In the genomic region with DNA sequence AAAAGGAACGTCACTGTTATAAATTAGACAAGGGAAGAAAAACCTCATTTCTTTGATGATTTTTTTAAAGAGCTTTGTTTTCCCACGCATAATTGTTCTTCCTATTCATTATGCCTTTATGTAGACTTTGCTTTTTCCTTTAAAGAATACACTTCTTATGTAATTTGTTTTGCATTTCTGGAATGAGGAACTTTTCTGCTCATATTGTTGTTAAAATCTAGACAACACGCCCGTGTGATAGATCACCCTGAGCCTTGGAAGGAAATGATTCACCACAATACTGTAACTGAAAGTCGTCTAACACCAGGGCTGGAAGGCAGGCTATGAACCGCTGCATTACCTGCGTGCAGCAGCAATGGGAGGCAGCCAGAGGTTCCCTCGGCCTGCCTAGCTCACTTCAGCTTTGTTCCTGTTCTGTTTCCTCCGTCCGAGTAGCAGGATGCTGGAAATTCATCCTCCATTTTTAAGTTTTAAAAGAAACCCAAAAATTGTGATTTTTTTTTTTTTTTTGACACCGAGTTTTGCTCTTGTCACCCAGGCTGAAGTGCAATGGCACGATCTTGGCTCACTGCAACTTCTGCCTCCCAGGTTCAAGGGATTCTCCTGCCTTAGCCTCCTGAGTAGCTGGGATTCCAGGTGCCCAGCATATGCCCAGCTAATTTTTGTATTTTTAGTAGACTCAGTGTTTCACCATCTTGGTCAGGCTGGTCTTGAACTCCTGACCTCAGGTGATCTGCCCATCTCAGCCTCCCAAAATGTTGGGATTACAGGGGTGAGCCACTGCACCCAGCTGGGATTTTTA, we compare ENCODE assay signal across 8 cellular contexts. TPM values are rescaled to one million over a fixed set of nuclear protein-coding genes. Genes with fewer than 3 reads are reported as not detected.
A peak's percentile ranks its signal among the peaks of the same experiment; 100 is the strongest.
DNase-seq lines count a peak whose midpoint lies in the region; ATAC-seq lines count a peak whose summit lies in the region.

No MANE protein-coding gene starts in this region.

- DNase-seq in activated gamma-delta T cell treated with Interleukin-2 at 50 U/mL for 16 hours (peak; percentile 59), activated gamma-delta T cell (lab: John Stamatoyannopoulos, UW) (no peak), SKM-1 treated with dmso at 0.1 percent for 144 hours (lab: John Stamatoyannopoulos, UW; ENCODE audit: unreplicated experiment) (peak; percentile 83), iris pigment epithelial cell (ENCODE audit: low read depth) (peak; percentile 89), NCI-H1436 treated with DMSO at 0.1 percent for 48 hours (lab: John Stamatoyannopoulos, UW) (no peak)
- DNase-seq in activated naive CD8-positive, alpha-beta T cell treated with anti-CD3 and anti-CD28 coated beads, Interleukin-2, amount 10 ng/mL, durations not matched to agents 7 days and 5 days, result peak; percentile 60
- peak; percentile 69 for DNase-seq in stimulated activated CD4-positive, alpha-beta T cell treated with anti-CD3 and anti-CD28 coated beads, Interleukin-1b, Interleukin-23, amount 100 ng/mL, for 48 hours

- peak overlapping the region; percentile 96 for H3K27ac Mint-ChIP-seq in activated naive CD8-positive, alpha-beta T cell treated with anti-CD3 and anti-CD28 coated beads, Interleukin-2, amount 10 ng/mL, durations not matched to agents 7 days and 5 days

- no peaks in the 10 kb centered on the region for H3K9me3 Mint-ChIP-seq in activated naive CD8-positive, alpha-beta T cell treated with anti-CD3 and anti-CD28 coated beads, Interleukin-2, amount 10 ng/mL, durations not matched to agents 7 days and 5 days

- H3K4me1 Mint-ChIP-seq in activated naive CD8-positive, alpha-beta T cell treated with anti-CD3 and anti-CD28 coated beads, Interleukin-2, amount 10 ng/mL, durations not matched to agents 7 days and 5 days, result peaks cover 43% of the 10 kb centered on the region

- H3K36me3 Mint-ChIP-seq in activated naive CD8-positive, alpha-beta T cell treated with anti-CD3 and anti-CD28 coated beads, Interleukin-2, amount 10 ng/mL, durations not matched to agents 7 days and 5 days, result peaks cover 2% of the 10 kb centered on the region

- peak overlapping the region; percentile 75 for H3K4me3 Mint-ChIP-seq in activated naive CD8-positive, alpha-beta T cell treated with anti-CD3 and anti-CD28 coated beads, Interleukin-2, amount 10 ng/mL, durations not matched to agents 7 days and 5 days

- POLR2A ChIA-PET in activated naive CD8-positive, alpha-beta T cell treated with anti-CD3 and anti-CD28 coated beads, Interleukin-2, amount 10 ng/mL, durations not matched to agents 7 days and 5 days (lab: Charles Lee), result interaction anchor here (0.6 to 2.1 kb wide), 24 partner anchors 9 to 252 kb away, joined by 3 to 31 read pairs (median 4); a partner anchor contains a TSS

- no peaks in the 10 kb centered on the region for H3K27me3 Mint-ChIP-seq in activated naive CD8-positive, alpha-beta T cell treated with anti-CD3 and anti-CD28 coated beads, Interleukin-2, amount 10 ng/mL, durations not matched to agents 7 days and 5 days

- ATAC-seq in HG03280 (IDR thresholded peaks at IDR 0.05; ENCODE audit: unreplicated experiment), result peak; percentile 96
- peak; percentile 96 for ATAC-seq in activated naive CD8-positive, alpha-beta T cell treated with anti-CD3 and anti-CD28 coated beads, Interleukin-2, amount 10 ng/mL, durations not matched to agents 7 days and 5 days (ENCODE audit: low read depth)

RNA-seq across cellular contexts. Expression of a gene that starts 49.6 kb away (rescaled TPM):
- total RNA-seq in activated naive CD8-positive, alpha-beta T cell treated with anti-CD3 and anti-CD28 coated beads, Interleukin-2, amount 10 ng/mL, durations not matched to agents 7 days and 5 days, result 100 to 1,000 TPM; 133 to 144 TPM

Comparison
In these comparisons a context has a peak if more than half of its experiments do, and no peak if none do; other contexts are left out.
1. DNase-seq: peak in activated gamma-delta T cell treated with Interleukin-2 at 50 U/mL for 16 hours (single experiment), SKM-1 treated with dmso at 0.1 percent for 144 hours (single experiment), activated naive CD8-positive, alpha-beta T cell treated with anti-CD3 and anti-CD28 coated beads, Interleukin-2, amount 10 ng/mL, durations not matched to agents 7 days and 5 days (single experiment), iris pigment epithelial cell (single experiment) and stimulated activated CD4-positive, alpha-beta T cell treated with anti-CD3 and anti-CD28 coated beads, Interleukin-1b, Interleukin-23, amount 100 ng/mL, for 48 hours (single experiment); none in activated gamma-delta T cell (single experiment) and NCI-H1436 treated with DMSO at 0.1 percent for 48 hours (single experiment).